ENCODE assay signal across 1 cellular context in the genomic region with DNA sequence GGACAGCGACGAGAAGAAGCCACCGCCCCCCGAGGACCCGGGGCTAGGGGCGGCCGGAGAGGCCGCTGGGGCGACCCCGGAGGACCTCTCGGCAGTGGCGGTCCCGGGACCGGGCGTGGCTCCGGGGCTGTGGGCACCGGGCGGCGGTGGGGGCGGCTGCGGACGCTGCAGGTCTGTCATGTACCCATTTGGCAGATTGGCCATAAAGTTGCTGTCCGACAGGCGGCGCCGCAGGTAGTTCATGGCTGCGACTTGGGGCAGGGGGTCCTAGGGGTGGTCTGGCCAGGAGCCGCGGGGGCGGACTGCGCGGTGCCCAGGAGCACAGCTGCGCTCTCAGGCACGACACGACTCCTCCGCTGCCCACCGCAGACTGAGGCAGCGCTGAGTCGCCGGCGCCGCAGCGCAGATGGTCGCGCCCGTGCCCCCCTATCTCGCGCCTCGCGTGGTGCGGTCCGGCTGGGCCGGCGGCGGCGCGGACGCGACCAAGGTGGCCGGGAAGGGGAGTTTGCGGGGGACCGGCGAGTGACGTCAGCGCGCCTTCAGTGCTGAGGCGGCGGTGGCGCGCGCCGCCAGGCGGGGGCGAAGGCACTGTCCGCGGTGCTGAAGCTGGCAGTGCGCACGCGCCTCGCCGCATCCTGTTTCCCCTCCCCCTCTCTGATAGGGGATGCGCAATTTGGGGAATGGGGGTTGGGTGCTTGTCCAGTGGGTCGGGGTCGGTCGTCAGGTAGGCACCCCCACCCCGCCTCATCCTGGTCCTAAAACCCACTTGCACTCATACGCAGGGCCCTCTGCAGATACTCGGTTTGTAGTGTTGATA.
A peak's percentile ranks its signal among the peaks of the same experiment; 100 is the strongest.
TF ChIP-seq lines count a peak whose summit lies in the region.

A gene (minus strand): TSS at position 372 of the 817 bp plus-strand sequence. CDS start 129 bp downstream, at position 243.

TF ChIP-seq in K562, 482 proteins besides CTCF, POLR2A, EP300 and RAD21 (continued from another document and continues in another):
- no peak for TF ChIP-seq ZNF445 (CRISPR knock-in tag; IDR thresholded peaks at IDR 0.05; ENCODE audit: low read depth)
- TF ChIP-seq TAF7 (tag; IDR thresholded peaks at IDR 0.05), result no peak
- TF ChIP-seq, protein P1, sequence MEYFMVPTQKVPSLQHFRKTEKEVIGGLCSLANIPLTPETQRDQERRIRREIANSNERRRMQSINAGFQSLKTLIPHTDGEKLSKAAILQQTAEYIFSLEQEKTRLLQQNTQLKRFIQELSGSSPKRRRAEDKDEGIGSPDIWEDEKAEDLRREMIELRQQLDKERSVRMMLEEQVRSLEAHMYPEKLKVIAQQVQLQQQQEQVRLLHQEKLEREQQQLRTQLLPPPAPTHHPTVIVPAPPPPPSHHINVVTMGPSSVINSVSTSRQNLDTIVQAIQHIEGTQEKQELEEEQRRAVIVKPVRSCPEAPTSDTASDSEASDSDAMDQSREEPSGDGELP (CRISPR knock-in tag; IDR thresholded peaks at IDR 0.05; ENCODE audit: borderline replicate concordance), result peak; percentile 81
- peak; percentile 91 to 93 for TF ChIP-seq NRF1 (conservative IDR thresholded peaks at IDR 0.05 in 1 of 2, IDR thresholded peaks at IDR 0.05 in 1 of 2)
- peak; percentile 51 for TF ChIP-seq U2AF1 (optimal IDR thresholded peaks at IDR 0.05; ENCODE audit: low read depth, low read length)
- no peak for TF ChIP-seq TRIM28 (IDR thresholded peaks at IDR 0.05)
- TF ChIP-seq NONO (IDR thresholded peaks at IDR 0.05; ENCODE audit: low read depth in 2 of 2, low read length in 1 of 2), result peak in 1 of 2 experiments; percentile 99; a peak in 2 of 4 replicates
- TF ChIP-seq, protein P2, sequence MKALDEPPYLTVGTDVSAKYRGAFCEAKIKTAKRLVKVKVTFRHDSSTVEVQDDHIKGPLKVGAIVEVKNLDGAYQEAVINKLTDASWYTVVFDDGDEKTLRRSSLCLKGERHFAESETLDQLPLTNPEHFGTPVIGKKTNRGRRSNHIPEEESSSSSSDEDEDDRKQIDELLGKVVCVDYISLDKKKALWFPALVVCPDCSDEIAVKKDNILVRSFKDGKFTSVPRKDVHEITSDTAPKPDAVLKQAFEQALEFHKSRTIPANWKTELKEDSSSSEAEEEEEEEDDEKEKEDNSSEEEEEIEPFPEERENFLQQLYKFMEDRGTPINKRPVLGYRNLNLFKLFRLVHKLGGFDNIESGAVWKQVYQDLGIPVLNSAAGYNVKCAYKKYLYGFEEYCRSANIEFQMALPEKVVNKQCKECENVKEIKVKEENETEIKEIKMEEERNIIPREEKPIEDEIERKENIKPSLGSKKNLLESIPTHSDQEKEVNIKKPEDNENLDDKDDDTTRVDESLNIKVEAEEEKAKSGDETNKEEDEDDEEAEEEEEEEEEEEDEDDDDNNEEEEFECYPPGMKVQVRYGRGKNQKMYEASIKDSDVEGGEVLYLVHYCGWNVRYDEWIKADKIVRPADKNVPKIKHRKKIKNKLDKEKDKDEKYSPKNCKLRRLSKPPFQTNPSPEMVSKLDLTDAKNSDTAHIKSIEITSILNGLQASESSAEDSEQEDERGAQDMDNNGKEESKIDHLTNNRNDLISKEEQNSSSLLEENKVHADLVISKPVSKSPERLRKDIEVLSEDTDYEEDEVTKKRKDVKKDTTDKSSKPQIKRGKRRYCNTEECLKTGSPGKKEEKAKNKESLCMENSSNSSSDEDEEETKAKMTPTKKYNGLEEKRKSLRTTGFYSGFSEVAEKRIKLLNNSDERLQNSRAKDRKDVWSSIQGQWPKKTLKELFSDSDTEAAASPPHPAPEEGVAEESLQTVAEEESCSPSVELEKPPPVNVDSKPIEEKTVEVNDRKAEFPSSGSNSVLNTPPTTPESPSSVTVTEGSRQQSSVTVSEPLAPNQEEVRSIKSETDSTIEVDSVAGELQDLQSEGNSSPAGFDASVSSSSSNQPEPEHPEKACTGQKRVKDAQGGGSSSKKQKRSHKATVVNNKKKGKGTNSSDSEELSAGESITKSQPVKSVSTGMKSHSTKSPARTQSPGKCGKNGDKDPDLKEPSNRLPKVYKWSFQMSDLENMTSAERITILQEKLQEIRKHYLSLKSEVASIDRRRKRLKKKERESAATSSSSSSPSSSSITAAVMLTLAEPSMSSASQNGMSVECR (CRISPR knock-in tag; IDR thresholded peaks at IDR 0.05), result peak; percentile 94
- peak; percentile 90; the same call in 1 of the 2 replicates for TF ChIP-seq MBD2 (IDR thresholded peaks at IDR 0.05; ENCODE audit: borderline replicate concordance, low read depth)
- peak; percentile 78 for TF ChIP-seq FOXP1 (CRISPR knock-in tag; IDR thresholded peaks at IDR 0.05)
- TF ChIP-seq, protein P3, sequence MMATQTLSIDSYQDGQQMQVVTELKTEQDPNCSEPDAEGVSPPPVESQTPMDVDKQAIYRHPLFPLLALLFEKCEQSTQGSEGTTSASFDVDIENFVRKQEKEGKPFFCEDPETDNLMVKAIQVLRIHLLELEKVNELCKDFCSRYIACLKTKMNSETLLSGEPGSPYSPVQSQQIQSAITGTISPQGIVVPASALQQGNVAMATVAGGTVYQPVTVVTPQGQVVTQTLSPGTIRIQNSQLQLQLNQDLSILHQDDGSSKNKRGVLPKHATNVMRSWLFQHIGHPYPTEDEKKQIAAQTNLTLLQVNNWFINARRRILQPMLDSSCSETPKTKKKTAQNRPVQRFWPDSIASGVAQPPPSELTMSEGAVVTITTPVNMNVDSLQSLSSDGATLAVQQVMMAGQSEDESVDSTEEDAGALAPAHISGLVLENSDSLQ (IDR thresholded peaks at IDR 0.05), result no peak
- TF ChIP-seq, protein P4, sequence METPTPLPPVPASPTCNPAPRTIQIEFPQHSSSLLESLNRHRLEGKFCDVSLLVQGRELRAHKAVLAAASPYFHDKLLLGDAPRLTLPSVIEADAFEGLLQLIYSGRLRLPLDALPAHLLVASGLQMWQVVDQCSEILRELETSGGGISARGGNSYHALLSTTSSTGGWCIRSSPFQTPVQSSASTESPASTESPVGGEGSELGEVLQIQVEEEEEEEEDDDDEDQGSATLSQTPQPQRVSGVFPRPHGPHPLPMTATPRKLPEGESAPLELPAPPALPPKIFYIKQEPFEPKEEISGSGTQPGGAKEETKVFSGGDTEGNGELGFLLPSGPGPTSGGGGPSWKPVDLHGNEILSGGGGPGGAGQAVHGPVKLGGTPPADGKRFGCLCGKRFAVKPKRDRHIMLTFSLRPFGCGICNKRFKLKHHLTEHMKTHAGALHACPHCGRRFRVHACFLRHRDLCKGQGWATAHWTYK (CRISPR knock-in tag; IDR thresholded peaks at IDR 0.05), result peak; percentile 57; the same call in 1 of the 2 replicates
- TF ChIP-seq, protein P5, sequence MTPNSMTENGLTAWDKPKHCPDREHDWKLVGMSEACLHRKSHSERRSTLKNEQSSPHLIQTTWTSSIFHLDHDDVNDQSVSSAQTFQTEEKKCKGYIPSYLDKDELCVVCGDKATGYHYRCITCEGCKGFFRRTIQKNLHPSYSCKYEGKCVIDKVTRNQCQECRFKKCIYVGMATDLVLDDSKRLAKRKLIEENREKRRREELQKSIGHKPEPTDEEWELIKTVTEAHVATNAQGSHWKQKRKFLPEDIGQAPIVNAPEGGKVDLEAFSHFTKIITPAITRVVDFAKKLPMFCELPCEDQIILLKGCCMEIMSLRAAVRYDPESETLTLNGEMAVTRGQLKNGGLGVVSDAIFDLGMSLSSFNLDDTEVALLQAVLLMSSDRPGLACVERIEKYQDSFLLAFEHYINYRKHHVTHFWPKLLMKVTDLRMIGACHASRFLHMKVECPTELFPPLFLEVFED (CRISPR knock-in tag; conservative IDR thresholded peaks at IDR 0.05), result no peak
- TF ChIP-seq POLR2G (IDR thresholded peaks at IDR 0.05; ENCODE audit: low read depth, low read length), result peak; percentile 46; the same call in 1 of the 2 replicates
- TF ChIP-seq MTA2 (IDR thresholded peaks at IDR 0.05; ENCODE audit: low read depth), result no peak
- TF ChIP-seq ERF (CRISPR knock-in tag; IDR thresholded peaks at IDR 0.05), result no peak
- TF ChIP-seq, protein P6, sequence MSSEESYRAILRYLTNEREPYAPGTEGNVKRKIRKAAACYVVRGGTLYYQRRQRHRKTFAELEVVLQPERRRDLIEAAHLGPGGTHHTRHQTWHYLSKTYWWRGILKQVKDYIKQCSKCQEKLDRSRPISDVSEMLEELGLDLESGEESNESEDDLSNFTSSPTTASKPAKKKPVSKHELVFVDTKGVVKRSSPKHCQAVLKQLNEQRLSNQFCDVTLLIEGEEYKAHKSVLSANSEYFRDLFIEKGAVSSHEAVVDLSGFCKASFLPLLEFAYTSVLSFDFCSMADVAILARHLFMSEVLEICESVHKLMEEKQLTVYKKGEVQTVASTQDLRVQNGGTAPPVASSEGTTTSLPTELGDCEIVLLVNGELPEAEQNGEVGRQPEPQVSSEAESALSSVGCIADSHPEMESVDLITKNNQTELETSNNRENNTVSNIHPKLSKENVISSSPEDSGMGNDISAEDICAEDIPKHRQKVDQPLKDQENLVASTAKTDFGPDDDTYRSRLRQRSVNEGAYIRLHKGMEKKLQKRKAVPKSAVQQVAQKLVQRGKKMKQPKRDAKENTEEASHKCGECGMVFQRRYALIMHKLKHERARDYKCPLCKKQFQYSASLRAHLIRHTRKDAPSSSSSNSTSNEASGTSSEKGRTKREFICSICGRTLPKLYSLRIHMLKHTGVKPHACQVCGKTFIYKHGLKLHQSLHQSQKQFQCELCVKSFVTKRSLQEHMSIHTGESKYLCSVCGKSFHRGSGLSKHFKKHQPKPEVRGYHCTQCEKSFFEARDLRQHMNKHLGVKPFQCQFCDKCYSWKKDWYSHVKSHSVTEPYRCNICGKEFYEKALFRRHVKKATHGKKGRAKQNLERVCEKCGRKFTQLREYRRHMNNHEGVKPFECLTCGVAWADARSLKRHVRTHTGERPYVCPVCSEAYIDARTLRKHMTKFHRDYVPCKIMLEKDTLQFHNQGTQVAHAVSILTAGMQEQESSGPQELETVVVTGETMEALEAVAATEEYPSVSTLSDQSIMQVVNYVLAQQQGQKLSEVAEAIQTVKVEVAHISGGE (CRISPR knock-in tag; IDR thresholded peaks at IDR 0.05), result no peak
- TF ChIP-seq, protein P7, sequence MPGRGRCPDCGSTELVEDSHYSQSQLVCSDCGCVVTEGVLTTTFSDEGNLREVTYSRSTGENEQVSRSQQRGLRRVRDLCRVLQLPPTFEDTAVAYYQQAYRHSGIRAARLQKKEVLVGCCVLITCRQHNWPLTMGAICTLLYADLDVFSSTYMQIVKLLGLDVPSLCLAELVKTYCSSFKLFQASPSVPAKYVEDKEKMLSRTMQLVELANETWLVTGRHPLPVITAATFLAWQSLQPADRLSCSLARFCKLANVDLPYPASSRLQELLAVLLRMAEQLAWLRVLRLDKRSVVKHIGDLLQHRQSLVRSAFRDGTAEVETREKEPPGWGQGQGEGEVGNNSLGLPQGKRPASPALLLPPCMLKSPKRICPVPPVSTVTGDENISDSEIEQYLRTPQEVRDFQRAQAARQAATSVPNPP (IDR thresholded peaks at IDR 0.05; ENCODE audit: borderline replicate concordance, insufficient read depth, insufficient read length), result no peak
- no peak for TF ChIP-seq ZNF324 (CRISPR knock-in tag; IDR thresholded peaks at IDR 0.05)
- no peak for TF ChIP-seq TARDBP (IDR thresholded peaks at IDR 0.05)
- TF ChIP-seq MIER1 (IDR thresholded peaks at IDR 0.05; ENCODE audit: low read depth), result peak; percentile 83; the same call in 1 of the 2 replicates
- TF ChIP-seq ZFX (CRISPR knock-in tag; IDR thresholded peaks at IDR 0.05), result no peak
- no peak for TF ChIP-seq E2F3 (CRISPR knock-in tag; IDR thresholded peaks at IDR 0.05)
- TF ChIP-seq SRSF7 (optimal IDR thresholded peaks at IDR 0.05; ENCODE audit: low read depth, low read length), result no peak
- TF ChIP-seq DMBX1 (CRISPR knock-in tag; IDR thresholded peaks at IDR 0.05; ENCODE audit: borderline replicate concordance), result no peak
- peak; percentile 55; the same call in 1 of the 2 replicates for TF ChIP-seq ZBTB1 (CRISPR knock-in tag; IDR thresholded peaks at IDR 0.05; ENCODE audit: borderline replicate concordance, low read depth)
- TF ChIP-seq ZNF707 (CRISPR knock-in tag; conservative IDR thresholded peaks at IDR 0.05), result no peak
- TF ChIP-seq, protein P8, sequence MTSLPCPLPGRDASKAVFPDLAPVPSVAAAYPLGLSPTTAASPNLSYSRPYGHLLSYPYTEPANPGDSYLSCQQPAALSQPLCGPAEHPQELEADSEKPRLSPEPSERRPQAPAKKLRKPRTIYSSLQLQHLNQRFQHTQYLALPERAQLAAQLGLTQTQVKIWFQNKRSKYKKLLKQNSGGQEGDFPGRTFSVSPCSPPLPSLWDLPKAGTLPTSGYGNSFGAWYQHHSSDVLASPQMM (CRISPR knock-in tag; IDR thresholded peaks at IDR 0.05), result no peak
- TF ChIP-seq ZNF175 (CRISPR knock-in tag; IDR thresholded peaks at IDR 0.05; ENCODE audit: low read depth), result peak; percentile 35; the same call in 1 of the 2 replicates
- no peak for TF ChIP-seq SMARCB1 (IDR thresholded peaks at IDR 0.05; ENCODE audit: insufficient read length, low read depth)
- TF ChIP-seq, protein P9, sequence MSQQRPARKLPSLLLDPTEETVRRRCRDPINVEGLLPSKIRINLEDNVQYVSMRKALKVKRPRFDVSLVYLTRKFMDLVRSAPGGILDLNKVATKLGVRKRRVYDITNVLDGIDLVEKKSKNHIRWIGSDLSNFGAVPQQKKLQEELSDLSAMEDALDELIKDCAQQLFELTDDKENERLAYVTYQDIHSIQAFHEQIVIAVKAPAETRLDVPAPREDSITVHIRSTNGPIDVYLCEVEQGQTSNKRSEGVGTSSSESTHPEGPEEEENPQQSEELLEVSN (IDR thresholded peaks at IDR 0.05; ENCODE audit: borderline replicate concordance in 1 of 2, extremely low read depth in 1 of 2, insufficient read depth in 1 of 2, insufficient read length in 1 of 2, low read depth in 1 of 2, low read length in 1 of 2, poor library complexity in 1 of 2, severe bottlenecking in 1 of 2), result peak in 1 of 2 experiments; percentile 31
- peak; percentile 23; the same call in 1 of the 2 replicates for TF ChIP-seq NFE2 (IDR thresholded peaks at IDR 0.05; ENCODE audit: low read depth)
- TF ChIP-seq RBM25 (IDR thresholded peaks at IDR 0.05; ENCODE audit: low read depth, low read length, severe bottlenecking), result peak; percentile 98
- TF ChIP-seq SRF (CRISPR knock-in tag; IDR thresholded peaks at IDR 0.05), result no peak
- no peak for TF ChIP-seq SRSF9 (IDR thresholded peaks at IDR 0.05; ENCODE audit: borderline replicate concordance, low read depth, low read length)
- TF ChIP-seq, protein P10, sequence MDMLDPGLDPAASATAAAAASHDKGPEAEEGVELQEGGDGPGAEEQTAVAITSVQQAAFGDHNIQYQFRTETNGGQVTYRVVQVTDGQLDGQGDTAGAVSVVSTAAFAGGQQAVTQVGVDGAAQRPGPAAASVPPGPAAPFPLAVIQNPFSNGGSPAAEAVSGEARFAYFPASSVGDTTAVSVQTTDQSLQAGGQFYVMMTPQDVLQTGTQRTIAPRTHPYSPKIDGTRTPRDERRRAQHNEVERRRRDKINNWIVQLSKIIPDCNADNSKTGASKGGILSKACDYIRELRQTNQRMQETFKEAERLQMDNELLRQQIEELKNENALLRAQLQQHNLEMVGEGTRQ (CRISPR knock-in tag; IDR thresholded peaks at IDR 0.05), result no peak
- no peak for TF ChIP-seq GABPA (tag; conservative IDR thresholded peaks at IDR 0.05; ENCODE audit: low read depth)
- peak; percentile 96 for TF ChIP-seq TCF7L2 (IDR thresholded peaks at IDR 0.05; ENCODE audit: low read depth, low read length)
- no peak for TF ChIP-seq ZNF140 (CRISPR knock-in tag; IDR thresholded peaks at IDR 0.05)
- peak; percentile 67; the same call in 1 of the 2 replicates for TF ChIP-seq ZNF766 (CRISPR knock-in tag; conservative IDR thresholded peaks at IDR 0.05)
- TF ChIP-seq ZNF311 (CRISPR knock-in tag; IDR thresholded peaks at IDR 0.05), result no peak
- TF ChIP-seq ZNF436 (CRISPR knock-in tag; IDR thresholded peaks at IDR 0.05), result no peak
- no peak for TF ChIP-seq ZNF174 (CRISPR knock-in tag; IDR thresholded peaks at IDR 0.05)
- no peak for TF ChIP-seq KLF10 (CRISPR knock-in tag; IDR thresholded peaks at IDR 0.05)
- TF ChIP-seq POU5F1 (IDR thresholded peaks at IDR 0.05; ENCODE audit: borderline replicate concordance, low read depth, low read length, partially characterized antibody), result no peak
- TF ChIP-seq ZNF41 (CRISPR knock-in tag; conservative IDR thresholded peaks at IDR 0.05), result no peak
